In the genomic region with DNA sequence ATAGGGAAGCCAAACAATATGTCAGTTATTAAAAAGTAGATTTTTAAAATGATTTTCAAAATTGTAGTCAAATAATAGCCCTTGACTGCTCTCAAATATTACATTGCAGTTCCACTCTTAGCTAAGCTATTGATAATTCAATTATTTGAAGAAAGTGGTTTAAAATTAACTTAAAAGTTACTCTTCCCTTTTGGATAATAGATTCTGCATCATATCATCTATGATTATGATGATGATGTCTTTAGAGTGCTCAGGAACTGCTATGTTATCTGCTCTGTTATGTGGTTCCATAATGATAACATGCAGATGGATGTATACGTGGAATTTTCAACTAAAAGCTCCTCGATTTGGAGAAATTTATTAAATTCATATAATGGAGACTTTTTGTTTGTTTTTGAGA, we compare ENCODE assay signal across 2 cellular contexts.
TF ChIP-seq lines count a peak whose summit lies in the region.

No MANE protein-coding gene starts in this region.

TF ChIP-seq in SK-N-SH, 30 proteins besides CTCF, POLR2A, EP300 and RAD21 (continued from another document):
- TF ChIP-seq, protein P1, sequence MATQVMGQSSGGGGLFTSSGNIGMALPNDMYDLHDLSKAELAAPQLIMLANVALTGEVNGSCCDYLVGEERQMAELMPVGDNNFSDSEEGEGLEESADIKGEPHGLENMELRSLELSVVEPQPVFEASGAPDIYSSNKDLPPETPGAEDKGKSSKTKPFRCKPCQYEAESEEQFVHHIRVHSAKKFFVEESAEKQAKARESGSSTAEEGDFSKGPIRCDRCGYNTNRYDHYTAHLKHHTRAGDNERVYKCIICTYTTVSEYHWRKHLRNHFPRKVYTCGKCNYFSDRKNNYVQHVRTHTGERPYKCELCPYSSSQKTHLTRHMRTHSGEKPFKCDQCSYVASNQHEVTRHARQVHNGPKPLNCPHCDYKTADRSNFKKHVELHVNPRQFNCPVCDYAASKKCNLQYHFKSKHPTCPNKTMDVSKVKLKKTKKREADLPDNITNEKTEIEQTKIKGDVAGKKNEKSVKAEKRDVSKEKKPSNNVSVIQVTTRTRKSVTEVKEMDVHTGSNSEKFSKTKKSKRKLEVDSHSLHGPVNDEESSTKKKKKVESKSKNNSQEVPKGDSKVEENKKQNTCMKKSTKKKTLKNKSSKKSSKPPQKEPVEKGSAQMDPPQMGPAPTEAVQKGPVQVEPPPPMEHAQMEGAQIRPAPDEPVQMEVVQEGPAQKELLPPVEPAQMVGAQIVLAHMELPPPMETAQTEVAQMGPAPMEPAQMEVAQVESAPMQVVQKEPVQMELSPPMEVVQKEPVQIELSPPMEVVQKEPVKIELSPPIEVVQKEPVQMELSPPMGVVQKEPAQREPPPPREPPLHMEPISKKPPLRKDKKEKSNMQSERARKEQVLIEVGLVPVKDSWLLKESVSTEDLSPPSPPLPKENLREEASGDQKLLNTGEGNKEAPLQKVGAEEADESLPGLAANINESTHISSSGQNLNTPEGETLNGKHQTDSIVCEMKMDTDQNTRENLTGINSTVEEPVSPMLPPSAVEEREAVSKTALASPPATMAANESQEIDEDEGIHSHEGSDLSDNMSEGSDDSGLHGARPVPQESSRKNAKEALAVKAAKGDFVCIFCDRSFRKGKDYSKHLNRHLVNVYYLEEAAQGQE (IDR thresholded peaks at IDR 0.05; ENCODE audit: low read depth, low read length), result no peak
- TF ChIP-seq, protein P2, sequence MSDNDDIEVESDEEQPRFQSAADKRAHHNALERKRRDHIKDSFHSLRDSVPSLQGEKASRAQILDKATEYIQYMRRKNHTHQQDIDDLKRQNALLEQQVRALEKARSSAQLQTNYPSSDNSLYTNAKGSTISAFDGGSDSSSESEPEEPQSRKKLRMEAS (IDR thresholded peaks at IDR 0.05; ENCODE audit: low read depth), result no peak
- peak; percentile 67 for TF ChIP-seq TEAD4 (IDR thresholded peaks at IDR 0.05; ENCODE audit: borderline replicate concordance, insufficient read depth)
- TF ChIP-seq, protein P3, sequence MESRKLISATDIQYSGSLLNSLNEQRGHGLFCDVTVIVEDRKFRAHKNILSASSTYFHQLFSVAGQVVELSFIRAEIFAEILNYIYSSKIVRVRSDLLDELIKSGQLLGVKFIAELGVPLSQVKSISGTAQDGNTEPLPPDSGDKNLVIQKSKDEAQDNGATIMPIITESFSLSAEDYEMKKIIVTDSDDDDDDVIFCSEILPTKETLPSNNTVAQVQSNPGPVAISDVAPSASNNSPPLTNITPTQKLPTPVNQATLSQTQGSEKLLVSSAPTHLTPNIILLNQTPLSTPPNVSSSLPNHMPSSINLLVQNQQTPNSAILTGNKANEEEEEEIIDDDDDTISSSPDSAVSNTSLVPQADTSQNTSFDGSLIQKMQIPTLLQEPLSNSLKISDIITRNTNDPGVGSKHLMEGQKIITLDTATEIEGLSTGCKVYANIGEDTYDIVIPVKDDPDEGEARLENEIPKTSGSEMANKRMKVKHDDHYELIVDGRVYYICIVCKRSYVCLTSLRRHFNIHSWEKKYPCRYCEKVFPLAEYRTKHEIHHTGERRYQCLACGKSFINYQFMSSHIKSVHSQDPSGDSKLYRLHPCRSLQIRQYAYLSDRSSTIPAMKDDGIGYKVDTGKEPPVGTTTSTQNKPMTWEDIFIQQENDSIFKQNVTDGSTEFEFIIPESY (IDR thresholded peaks at IDR 0.05; ENCODE audit: borderline replicate concordance, low read depth), result no peak
- no peak for TF ChIP-seq FOSL2 (IDR thresholded peaks at IDR 0.05; ENCODE audit: borderline replicate concordance, low read depth)
- peak; percentile 97 for TF ChIP-seq RCOR1 (IDR thresholded peaks at IDR 0.05; ENCODE audit: low read length)
- TF ChIP-seq SIN3A (IDR thresholded peaks at IDR 0.05; ENCODE audit: borderline replicate concordance, low read depth, low read length), result no peak
- TF ChIP-seq MXI1 (IDR thresholded peaks at IDR 0.05; ENCODE audit: low read depth, low read length), result no peak
- no peak for TF ChIP-seq ELF1 (IDR thresholded peaks at IDR 0.05)
- TF ChIP-seq NRF1 (IDR thresholded peaks at IDR 0.05; ENCODE audit: low read depth, low read length), result no peak
- TF ChIP-seq, protein P4, sequence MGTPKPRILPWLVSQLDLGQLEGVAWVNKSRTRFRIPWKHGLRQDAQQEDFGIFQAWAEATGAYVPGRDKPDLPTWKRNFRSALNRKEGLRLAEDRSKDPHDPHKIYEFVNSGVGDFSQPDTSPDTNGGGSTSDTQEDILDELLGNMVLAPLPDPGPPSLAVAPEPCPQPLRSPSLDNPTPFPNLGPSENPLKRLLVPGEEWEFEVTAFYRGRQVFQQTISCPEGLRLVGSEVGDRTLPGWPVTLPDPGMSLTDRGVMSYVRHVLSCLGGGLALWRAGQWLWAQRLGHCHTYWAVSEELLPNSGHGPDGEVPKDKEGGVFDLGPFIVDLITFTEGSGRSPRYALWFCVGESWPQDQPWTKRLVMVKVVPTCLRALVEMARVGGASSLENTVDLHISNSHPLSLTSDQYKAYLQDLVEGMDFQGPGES (IDR thresholded peaks at IDR 0.05; ENCODE audit: low read depth, low read length), result no peak
- TF ChIP-seq, protein P5, sequence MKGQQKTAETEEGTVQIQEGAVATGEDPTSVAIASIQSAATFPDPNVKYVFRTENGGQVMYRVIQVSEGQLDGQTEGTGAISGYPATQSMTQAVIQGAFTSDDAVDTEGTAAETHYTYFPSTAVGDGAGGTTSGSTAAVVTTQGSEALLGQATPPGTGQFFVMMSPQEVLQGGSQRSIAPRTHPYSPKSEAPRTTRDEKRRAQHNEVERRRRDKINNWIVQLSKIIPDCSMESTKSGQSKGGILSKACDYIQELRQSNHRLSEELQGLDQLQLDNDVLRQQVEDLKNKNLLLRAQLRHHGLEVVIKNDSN (IDR thresholded peaks at IDR 0.05; ENCODE audit: borderline replicate concordance, low read depth), result no peak
- no peak for TF ChIP-seq TAF1 (IDR thresholded peaks at IDR 0.05; ENCODE audit: borderline replicate concordance, low read depth, low read length)
- no peak for TF ChIP-seq GABPA (IDR thresholded peaks at IDR 0.05; ENCODE audit: low read depth)
- TF ChIP-seq TCF12 (IDR thresholded peaks at IDR 0.05), result peak; percentile 57
- no peak for TF ChIP-seq SMC3 (IDR thresholded peaks at IDR 0.05; ENCODE audit: low read depth, low read length)
- 0 out of 2 replicates have a peak, but pooled peaks have one; percentile 15 for TF ChIP-seq FOXJ3 (CRISPR knock-in tag; IDR thresholded peaks at IDR 0.05)
- 0 out of 2 replicates have a peak, but pooled peaks have one; percentile 13 for TF ChIP-seq JUND (IDR thresholded peaks at IDR 0.05)
- no peak for TF ChIP-seq YY1 (IDR thresholded peaks at IDR 0.05; ENCODE audit: low read depth)
- TF ChIP-seq MEF2A (IDR thresholded peaks at IDR 0.05; ENCODE audit: borderline replicate concordance, low read depth), result no peak
- TF ChIP-seq RFX5 (IDR thresholded peaks at IDR 0.05; ENCODE audit: low read length), result no peak

TF ChIP-seq in SK-N-SH treated with all-trans-retinoic acid at 6 μM for 48 hours, 23 proteins besides CTCF, POLR2A, EP300 and RAD21 (continued from another document):
- TF ChIP-seq, protein P6, sequence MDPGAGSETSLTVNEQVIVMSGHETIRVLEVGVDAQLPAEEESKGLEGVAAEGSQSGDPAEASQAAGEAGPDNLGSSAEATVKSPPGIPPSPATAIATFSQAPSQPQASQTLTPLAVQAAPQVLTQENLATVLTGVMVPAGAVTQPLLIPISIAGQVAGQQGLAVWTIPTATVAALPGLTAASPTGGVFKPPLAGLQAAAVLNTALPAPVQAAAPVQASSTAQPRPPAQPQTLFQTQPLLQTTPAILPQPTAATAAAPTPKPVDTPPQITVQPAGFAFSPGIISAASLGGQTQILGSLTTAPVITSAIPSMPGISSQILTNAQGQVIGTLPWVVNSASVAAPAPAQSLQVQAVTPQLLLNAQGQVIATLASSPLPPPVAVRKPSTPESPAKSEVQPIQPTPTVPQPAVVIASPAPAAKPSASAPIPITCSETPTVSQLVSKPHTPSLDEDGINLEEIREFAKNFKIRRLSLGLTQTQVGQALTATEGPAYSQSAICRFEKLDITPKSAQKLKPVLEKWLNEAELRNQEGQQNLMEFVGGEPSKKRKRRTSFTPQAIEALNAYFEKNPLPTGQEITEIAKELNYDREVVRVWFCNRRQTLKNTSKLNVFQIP (CRISPR knock-in tag; IDR thresholded peaks at IDR 0.05; ENCODE audit: borderline replicate concordance, low read depth), result peak; percentile 98; the same call in 1 of the 2 replicates
- 0 out of 2 replicates have a peak, but pooled peaks have one; percentile 74 for TF ChIP-seq BACH2 (CRISPR knock-in tag; IDR thresholded peaks at IDR 0.05; ENCODE audit: borderline replicate concordance)
- TF ChIP-seq, protein P7, sequence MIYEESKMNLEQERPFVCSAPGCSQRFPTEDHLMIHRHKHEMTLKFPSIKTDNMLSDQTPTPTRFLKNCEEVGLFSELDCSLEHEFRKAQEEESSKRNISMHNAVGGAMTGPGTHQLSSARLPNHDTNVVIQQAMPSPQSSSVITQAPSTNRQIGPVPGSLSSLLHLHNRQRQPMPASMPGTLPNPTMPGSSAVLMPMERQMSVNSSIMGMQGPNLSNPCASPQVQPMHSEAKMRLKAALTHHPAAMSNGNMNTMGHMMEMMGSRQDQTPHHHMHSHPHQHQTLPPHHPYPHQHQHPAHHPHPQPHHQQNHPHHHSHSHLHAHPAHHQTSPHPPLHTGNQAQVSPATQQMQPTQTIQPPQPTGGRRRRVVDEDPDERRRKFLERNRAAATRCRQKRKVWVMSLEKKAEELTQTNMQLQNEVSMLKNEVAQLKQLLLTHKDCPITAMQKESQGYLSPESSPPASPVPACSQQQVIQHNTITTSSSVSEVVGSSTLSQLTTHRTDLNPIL (CRISPR knock-in tag; IDR thresholded peaks at IDR 0.05; ENCODE audit: low read depth), result peak; percentile 98
- peak; percentile 84 for TF ChIP-seq ZFP3 (CRISPR knock-in tag; IDR thresholded peaks at IDR 0.05)
- TF ChIP-seq, protein P8, sequence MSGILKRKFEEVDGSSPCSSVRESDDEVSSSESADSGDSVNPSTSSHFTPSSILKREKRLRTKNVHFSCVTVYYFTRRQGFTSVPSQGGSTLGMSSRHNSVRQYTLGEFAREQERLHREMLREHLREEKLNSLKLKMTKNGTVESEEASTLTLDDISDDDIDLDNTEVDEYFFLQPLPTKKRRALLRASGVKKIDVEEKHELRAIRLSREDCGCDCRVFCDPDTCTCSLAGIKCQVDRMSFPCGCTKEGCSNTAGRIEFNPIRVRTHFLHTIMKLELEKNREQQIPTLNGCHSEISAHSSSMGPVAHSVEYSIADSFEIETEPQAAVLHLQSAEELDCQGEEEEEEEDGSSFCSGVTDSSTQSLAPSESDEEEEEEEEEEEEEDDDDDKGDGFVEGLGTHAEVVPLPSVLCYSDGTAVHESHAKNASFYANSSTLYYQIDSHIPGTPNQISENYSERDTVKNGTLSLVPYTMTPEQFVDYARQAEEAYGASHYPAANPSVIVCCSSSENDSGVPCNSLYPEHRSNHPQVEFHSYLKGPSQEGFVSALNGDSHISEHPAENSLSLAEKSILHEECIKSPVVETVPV (CRISPR knock-in tag; IDR thresholded peaks at IDR 0.05), result peak; percentile 99
- TF ChIP-seq ZC3H10 (CRISPR knock-in tag; IDR thresholded peaks at IDR 0.05), result peak; percentile 92
- peak; percentile 71 for TF ChIP-seq ZNF70 (CRISPR knock-in tag; IDR thresholded peaks at IDR 0.05)
- TF ChIP-seq, protein P9, sequence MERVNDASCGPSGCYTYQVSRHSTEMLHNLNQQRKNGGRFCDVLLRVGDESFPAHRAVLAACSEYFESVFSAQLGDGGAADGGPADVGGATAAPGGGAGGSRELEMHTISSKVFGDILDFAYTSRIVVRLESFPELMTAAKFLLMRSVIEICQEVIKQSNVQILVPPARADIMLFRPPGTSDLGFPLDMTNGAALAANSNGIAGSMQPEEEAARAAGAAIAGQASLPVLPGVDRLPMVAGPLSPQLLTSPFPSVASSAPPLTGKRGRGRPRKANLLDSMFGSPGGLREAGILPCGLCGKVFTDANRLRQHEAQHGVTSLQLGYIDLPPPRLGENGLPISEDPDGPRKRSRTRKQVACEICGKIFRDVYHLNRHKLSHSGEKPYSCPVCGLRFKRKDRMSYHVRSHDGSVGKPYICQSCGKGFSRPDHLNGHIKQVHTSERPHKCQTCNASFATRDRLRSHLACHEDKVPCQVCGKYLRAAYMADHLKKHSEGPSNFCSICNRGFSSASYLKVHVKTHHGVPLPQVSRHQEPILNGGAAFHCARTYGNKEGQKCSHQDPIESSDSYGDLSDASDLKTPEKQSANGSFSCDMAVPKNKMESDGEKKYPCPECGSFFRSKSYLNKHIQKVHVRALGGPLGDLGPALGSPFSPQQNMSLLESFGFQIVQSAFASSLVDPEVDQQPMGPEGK (CRISPR knock-in tag; IDR thresholded peaks at IDR 0.05; ENCODE audit: borderline replicate concordance), result peak; percentile 95
- TF ChIP-seq CSDC2 (CRISPR knock-in tag; IDR thresholded peaks at IDR 0.05), result no peak
- TF ChIP-seq OSR1 (CRISPR knock-in tag; IDR thresholded peaks at IDR 0.05), result no peak
- TF ChIP-seq RARB (CRISPR knock-in tag; IDR thresholded peaks at IDR 0.05), result no peak; the same call in 1 of the 2 replicates
- TF ChIP-seq SNAI2 (CRISPR knock-in tag; IDR thresholded peaks at IDR 0.05), result peak; percentile 99
